In genomic region chr10:78732381-78732780, GRCh38 we compare ENCODE assay signal across 2 cellular contexts.
"Had no signal": no experiment of that assay in that cellular context is flagged by ENCODE, and none has a peak within 500 bp of the region (broad histone marks: within the 10 kb centered on the region; RNA-seq: fewer than 3 reads in every experiment).

No MANE protein-coding gene starts in this region.

- ATAC-seq: GM12878 had no signal

- DNase-seq: GF-D8 had no signal

- H3K4me3 ChIP-seq: GM12878 had no signal
